Comparison of ENCODE assay signal across 29 cellular contexts in genomic region chr3:89335693-89336092, GRCh38.
"Had no signal": no experiment of that assay in that cellular context is flagged by ENCODE, and none has a peak within 500 bp of the region (broad histone marks: within the 10 kb centered on the region; RNA-seq: fewer than 3 reads in every experiment).

No MANE protein-coding gene starts in this region.

- H3K9me3 ChIP-seq: adrenal gland, ascending aorta, body of pancreas, breast epithelium had no signal

- H3K27ac ChIP-seq: adrenal gland, ascending aorta, body of pancreas, brain microvascular endothelial cell, breast epithelium, cardiac muscle cell had no signal

- H3K36me3 ChIP-seq: adrenal gland, ascending aorta, brain microvascular endothelial cell, breast epithelium, cardiac muscle cell had no signal

- H3K4me3 ChIP-seq: adrenal gland, ascending aorta, body of pancreas, breast epithelium, cardiac muscle cell had no signal

- H3K27me3 ChIP-seq: adrenal gland, ascending aorta, body of pancreas, brain microvascular endothelial cell, breast epithelium, cardiac muscle cell had no signal

- DNase-seq: activated effector memory CD4-positive, alpha-beta T cell treated with anti-CD3 and anti-CD28 coated beads, Interleukin-2, amount 50 U/mL, for 16 hours; activated effector memory CD4-positive, alpha-beta T cell treated with Interleukin-2 at 50 U/mL for 16 hours; activated gamma-delta T cell; activated gamma-delta T cell treated with Interleukin-2 at 50 U/mL for 16 hours; activated naive CD4-positive, alpha-beta T cell; activated naive CD4-positive, alpha-beta T cell treated with anti-CD3 and anti-CD28 coated beads for 36 hours; activated naive CD4-positive, alpha-beta T cell treated with anti-CD3 and anti-CD28 coated beads, Interleukin-2, amount 10 ng/mL, durations not matched to agents 7 days and 5 days; activated naive CD4-positive, alpha-beta T cell treated with anti-CD3 and anti-CD28 coated beads, Interleukin-2, amount 50 U/mL, for 16 hours; activated naive CD4-positive, alpha-beta T cell treated with Interleukin-2 at 50 U/mL for 16 hours; activated naive CD8-positive, alpha-beta T cell treated with anti-CD3 and anti-CD28 coated beads for 36 hours; activated naive CD8-positive, alpha-beta T cell treated with anti-CD3 and anti-CD28 coated beads, Interleukin-2, amount 10 ng/mL, durations not matched to agents 7 days and 5 days; activated naive CD8-positive, alpha-beta T cell treated with anti-CD3 and anti-CD28 coated beads, Interleukin-2, amount 50 U/mL, for 24 hours; activated T-cell treated with anti-CD3 and anti-CD28 coated beads, Interleukin-2, amount 50 U/mL, for 24 hours; activated T-cell treated with anti-CD3 and anti-CD28 coated beads, Interleukin-2, amount 50 U/mL, for 4 hours; activated T-cell treated with anti-CD3 and anti-CD28 coated beads, Interleukin-2, amount 50 U/mL, for 48 hours; activated T-cell treated with anti-CD3 and anti-CD28 coated beads, Interleukin-2, amount 50 U/mL, for 72 hours; adrenal gland; amniotic stem cell; amygdala; anterior cingulate cortex; aorta; body of pancreas; brain microvascular endothelial cell; caudate nucleus; central memory CD4-positive, alpha-beta T cell; cerebellar nuclear complex had no signal
